ENCODE assay signal across 10 cellular contexts in the genomic region with DNA sequence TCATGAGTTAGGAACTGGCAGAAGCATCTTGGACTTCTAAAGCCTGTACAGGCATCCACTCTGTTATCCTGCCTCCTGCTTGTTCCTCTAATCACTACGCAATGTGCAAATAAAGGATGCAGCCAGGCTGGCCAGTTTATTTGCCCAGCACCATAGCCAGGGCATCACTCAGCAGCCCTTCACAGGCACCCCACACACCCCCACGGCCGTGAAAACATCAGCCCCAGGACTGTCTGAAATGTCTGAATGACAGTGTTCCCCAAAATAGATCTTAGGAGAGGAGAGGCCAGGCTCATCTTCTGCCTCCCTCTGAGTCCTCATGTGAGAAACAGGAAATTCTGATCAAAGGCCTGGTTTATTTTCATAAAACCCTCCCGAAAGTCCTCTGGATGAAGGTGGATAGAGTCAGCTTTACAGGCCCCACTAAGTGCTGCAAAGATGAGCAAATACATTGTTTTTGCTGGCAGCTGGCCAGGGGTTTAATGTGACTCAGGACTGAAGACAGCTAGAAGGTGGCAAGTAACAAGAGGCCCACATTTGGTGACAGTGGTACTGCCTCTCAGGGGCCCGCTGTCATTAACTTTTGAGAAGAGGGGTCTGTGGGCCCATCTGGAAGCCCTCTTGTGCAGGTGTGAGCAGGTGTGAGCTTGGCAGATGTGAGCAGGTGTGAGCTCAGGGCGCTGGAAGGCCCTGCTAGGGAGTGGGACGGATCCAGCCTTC. TPM values are rescaled to one million over a fixed set of nuclear protein-coding genes. Genes with fewer than 3 reads are reported as not detected.
DNase-seq lines count a peak whose midpoint lies in the region; ATAC-seq and TF ChIP-seq lines count a peak whose summit lies in the region.
"Had no signal": no experiment of that assay in that cellular context is flagged by ENCODE, and none has a peak within 500 bp of the region (broad histone marks: within the 10 kb centered on the region; RNA-seq: fewer than 3 reads in every experiment).

No MANE protein-coding gene starts in this region.

- H3K27me3 Mint-ChIP-seq in activated naive CD8-positive, alpha-beta T cell treated with anti-CD3 and anti-CD28 coated beads, Interleukin-2, amount 50 U/mL, for 24 hours: peaks cover 8% of the 10 kb centered on the region

- CTCF ChIA-PET in OCI-LY7 (lab: Charles Lee; ENCODE audit: unreplicated experiment): no interaction called here

- DNase-seq in NCI-H1417 (lab: John Stamatoyannopoulos, UW) (peak in 2 of 3 experiments; percentile 8 to 21), NCI-H1417 treated with DMSO at 0.1 percent for 48 hours (lab: John Stamatoyannopoulos, UW) (no peak), OCI-LY7 (ENCODE audit: low spot score) (no peak), transverse colon (no peak), iPS-NIHi7 (ENCODE audit: extremely low spot score) (no peak)
- DNase-seq in activated naive CD8-positive, alpha-beta T cell treated with anti-CD3 and anti-CD28 coated beads, Interleukin-2, amount 50 U/mL, for 24 hours: peak; percentile 49
- DNase-seq in stimulated activated CD4-positive, alpha-beta T cell treated with anti-CD3 and anti-CD28 coated beads, Interleukin-4, amount 100 ng/mL, for 24 hours: peak; percentile 69
- DNase-seq: left ventricle myocardium inferior, NCI-H2081 treated with DMSO at 0.1 percent for 48 hours had no signal

- 0 out of 2 replicates have a peak overlapping the region, but pooled peaks have one; percentile 8 for H3K4me2 ChIP-seq in OCI-LY7 (ENCODE audit: low read length)

- H3K27ac ChIP-seq in OCI-LY7 (ENCODE audit: low read depth, low read length, poor library complexity, severe bottlenecking) (no peak overlapping the region), transverse colon (no peak overlapping the region)
- H3K27ac ChIP-seq: left ventricle myocardium inferior had no signal

- TF ChIP-seq POLR2A in transverse colon (IDR thresholded peaks at IDR 0.05): no peak

- H3K9me3 ChIP-seq in OCI-LY7 (ENCODE audit: low read length) (no peaks in the 10 kb centered on the region), transverse colon (no peaks in the 10 kb centered on the region)
- H3K9me3 ChIP-seq: left ventricle myocardium inferior had no signal

- intact Hi-C loops in OCI-LY7 (cut with micrococcal nuclease; ENCODE audit: unreplicated experiment) (no loop called here), transverse colon (cut with DNase I; ENCODE audit: low total_unique reads) (no loop called here)

- H3K4me3 ChIP-seq in OCI-LY7 (ENCODE audit: low read depth, low read length, poor library complexity, severe bottlenecking): no peak overlapping the region
- H3K4me3 ChIP-seq in transverse colon: no peak overlapping the region
- H3K4me3 ChIP-seq: left ventricle myocardium inferior had no signal

- no TSS peak for BruUV-seq in OCI-LY7 (replicated peaks; lab: Mats Ljungman, UMichigan)

- in situ Hi-C loops in transverse colon (cut with MboI; ENCODE audit: low pct_ligation_motif_present in 1 of 4, low pct_unique_long_range_greater_than_20kb in 1 of 4, low sequenced_read_pairs in 3 of 4): no loop called here

- H4K20me1 ChIP-seq in OCI-LY7 (ENCODE audit: insufficient read depth, low read length): no peaks in the 10 kb centered on the region

- POLR2A ChIA-PET in OCI-LY7 (lab: Charles Lee): no interaction called here

- H3K4me1 ChIP-seq in OCI-LY7 (ENCODE audit: insufficient read depth, low read length, poor library complexity, severe bottlenecking): peaks cover 7% of the 10 kb centered on the region
- no peaks in the 10 kb centered on the region for H3K4me1 ChIP-seq in transverse colon
- H3K4me1 ChIP-seq: left ventricle myocardium inferior had no signal

- no peaks in the 10 kb centered on the region for H3K36me3 Mint-ChIP-seq in activated naive CD8-positive, alpha-beta T cell treated with anti-CD3 and anti-CD28 coated beads, Interleukin-2, amount 50 U/mL, for 24 hours (ENCODE audit: low read depth)

- no peak for TF ChIP-seq EP300 in transverse colon (IDR thresholded peaks at IDR 0.05; ENCODE audit: low read depth)

- no peaks in the 10 kb centered on the region for H3K9me2 ChIP-seq in OCI-LY7 (ENCODE audit: insufficient read depth, low read length)

- H3K27me3 ChIP-seq in transverse colon: no peaks in the 10 kb centered on the region

- H3K36me3 ChIP-seq in OCI-LY7 (ENCODE audit: insufficient read depth, low read length): no peaks in the 10 kb centered on the region
- H3K36me3 ChIP-seq in transverse colon: no peaks in the 10 kb centered on the region
- H3K36me3 ChIP-seq: left ventricle myocardium inferior had no signal

- H2AFZ ChIP-seq in OCI-LY7 (ENCODE audit: low read length): no peak overlapping the region

- WGBS in transverse colon (ENCODE audit: low coverage in 1 of 2), 2 donors: 86% methylated on average over 7 of the region's 7 CpGs; no CpG with 5 or more reads in 1 of the 2 donors

- TF ChIP-seq CTCF in OCI-LY7 (conservative IDR thresholded peaks at IDR 0.05; ENCODE audit: low read length): no peak
- TF ChIP-seq CTCF in transverse colon (IDR thresholded peaks at IDR 0.05): no peak

- no peaks in the 10 kb centered on the region for H3K9me3 Mint-ChIP-seq in activated naive CD8-positive, alpha-beta T cell treated with anti-CD3 and anti-CD28 coated beads, Interleukin-2, amount 50 U/mL, for 24 hours

- no peak for ATAC-seq in activated naive CD8-positive, alpha-beta T cell treated with anti-CD3 and anti-CD28 coated beads, Interleukin-2, amount 50 U/mL, for 24 hours
- ATAC-seq in GM19397 (IDR thresholded peaks at IDR 0.05; ENCODE audit: unreplicated experiment): no peak

- H3K4me1 Mint-ChIP-seq in activated naive CD8-positive, alpha-beta T cell treated with anti-CD3 and anti-CD28 coated beads, Interleukin-2, amount 50 U/mL, for 24 hours: peaks cover 27% of the 10 kb centered on the region

- H3K27ac Mint-ChIP-seq in activated naive CD8-positive, alpha-beta T cell treated with anti-CD3 and anti-CD28 coated beads, Interleukin-2, amount 50 U/mL, for 24 hours: no peak overlapping the region

- H3K4me3 Mint-ChIP-seq in activated naive CD8-positive, alpha-beta T cell treated with anti-CD3 and anti-CD28 coated beads, Interleukin-2, amount 50 U/mL, for 24 hours: no peak overlapping the region

- no peaks in the 10 kb centered on the region for H3K79me2 ChIP-seq in OCI-LY7 (ENCODE audit: insufficient read depth, low read depth, low read length)

RNA-seq across cellular contexts. Expression of a gene that starts 32.9 kb away (rescaled TPM):
- total RNA-seq in OCI-LY7 (2014; rRNA removed; shearing (Covaris generic)): 0.09 TPM in 1 of 2 replicates, not detected in the other
- total RNA-seq in OCI-LY7 (2022): 0.35 and 0.65 TPM in 2 replicates
- total RNA-seq in transverse colon: not detected
- total RNA-seq: left ventricle myocardium inferior had no signal

Comparison
In these comparisons a context has a peak if more than half of its experiments do, and no peak if none do; other contexts are left out.
1. DNase-seq: peak in NCI-H1417 (2 of 3), activated naive CD8-positive, alpha-beta T cell treated with anti-CD3 and anti-CD28 coated beads, Interleukin-2, amount 50 U/mL, for 24 hours (single experiment) and stimulated activated CD4-positive, alpha-beta T cell treated with anti-CD3 and anti-CD28 coated beads, Interleukin-4, amount 100 ng/mL, for 24 hours (single experiment); none in NCI-H1417 treated with DMSO at 0.1 percent for 48 hours (single experiment), OCI-LY7 (single experiment), transverse colon (single experiment) and iPS-NIHi7 (single experiment).